14 cellular contexts compared by ENCODE assay signal in the genomic region with DNA sequence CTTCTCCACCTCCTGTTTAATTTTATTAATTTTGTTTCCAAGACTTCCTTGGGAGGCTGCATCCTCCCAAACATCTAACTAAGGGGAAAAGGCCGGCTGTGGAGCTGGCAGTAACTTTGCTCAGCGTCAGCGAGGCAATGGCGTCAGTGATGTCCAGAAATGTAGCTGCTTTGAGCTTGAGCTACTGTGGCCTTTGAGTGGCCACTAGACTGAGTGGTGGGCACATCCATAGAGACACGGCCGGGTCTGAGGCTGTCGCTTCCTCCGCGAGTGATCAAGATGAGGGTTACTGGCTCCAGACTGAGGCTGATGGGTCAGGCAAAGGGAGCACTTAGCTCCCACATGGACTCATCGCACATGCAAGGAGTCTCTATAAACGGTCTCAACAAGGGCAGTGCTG.
DNase-seq lines count a peak whose midpoint lies in the region; ATAC-seq and TF ChIP-seq lines count a peak whose summit lies in the region.
"Had no signal": no experiment of that assay in that cellular context is flagged by ENCODE, and none has a peak within 500 bp of the region (broad histone marks: within the 10 kb centered on the region; RNA-seq: fewer than 3 reads in every experiment).

No MANE protein-coding gene starts in this region.

- dilution Hi-C loops in mammary epithelial cell (cut with HindIII; ENCODE audit: low sequenced_read_pairs): no loop called here

- H3K9me3 Mint-ChIP-seq in GM23338: no peaks in the 10 kb centered on the region
- H3K9me3 Mint-ChIP-seq: CD4-positive, CD25-positive, alpha-beta regulatory T cell; CD8-positive, alpha-beta memory T cell had no signal

- H3K9me3 ChIP-seq in HUES48 (ENCODE audit: control insufficient read depth, insufficient read depth, low read length): no peaks in the 10 kb centered on the region
- no peaks in the 10 kb centered on the region for H3K9me3 ChIP-seq in WERI-Rb-1 (ENCODE audit: severe bottlenecking)
- H3K9me3 ChIP-seq in mammary epithelial cell (replicated peaks; ENCODE audit: insufficient read depth, low read length): no peaks in the 10 kb centered on the region
- H3K9me3 ChIP-seq: BE2C had no signal

- ATAC-seq in GM23338 (no peak), sciatic nerve (no peak)

- H3K4me3 ChIP-seq in GM23338 (no peak overlapping the region), HUES48 (ENCODE audit: low read depth, low read length) (no peak overlapping the region), WERI-Rb-1 (ENCODE audit: low read depth, low read length) (no peak overlapping the region), mammary epithelial cell (replicated peaks in 1 of 3; ENCODE audit: insufficient read depth in 1 of 3, low read depth in 2 of 3, low read length in 3 of 3) (no peak overlapping the region)
- H3K4me3 ChIP-seq: GM23248 had no signal

- H3K4me1 ChIP-seq in GM23338 (ENCODE audit: insufficient read depth) (peaks cover 45% of the 10 kb centered on the region), HUES48 (ENCODE audit: control insufficient read depth, insufficient read depth, low read length) (peaks cover 33% of the 10 kb centered on the region), mammary epithelial cell (ENCODE audit: insufficient read depth, low read length) (no peaks in the 10 kb centered on the region)
- H3K4me1 ChIP-seq: BE2C had no signal

- H3K27ac Mint-ChIP-seq in GM23338: no peak overlapping the region
- H3K27ac Mint-ChIP-seq: CD4-positive, CD25-positive, alpha-beta regulatory T cell; CD8-positive, alpha-beta memory T cell had no signal

- H3K9ac ChIP-seq in HUES48 (ENCODE audit: low read depth, low read length) (no peak overlapping the region), mammary epithelial cell (ENCODE audit: insufficient read depth, low read length) (no peak overlapping the region)
- H3K9ac ChIP-seq: GM23248 had no signal

- TF ChIP-seq CTCF in GM23338 (conservative IDR thresholded peaks at IDR 0.05; ENCODE audit: low read depth in 2 of 2): no peak
- no peak for TF ChIP-seq CTCF in WERI-Rb-1 (IDR thresholded peaks at IDR 0.05; ENCODE audit: low read depth, low read length)
- no peak for TF ChIP-seq CTCF in mammary epithelial cell (conservative IDR thresholded peaks at IDR 0.05 in 1 of 2, IDR thresholded peaks at IDR 0.05 in 1 of 2; ENCODE audit: extremely low read depth in 1 of 2, insufficient read depth in 1 of 2, low read depth in 1 of 2, low read length in 2 of 2)

- CTCF ChIA-PET in mammary epithelial cell (lab: Charles Lee; ENCODE audit: low non-redundant PET): no interaction called here

- H3K27me3 ChIP-seq in GM23338 (ENCODE audit: insufficient read depth) (no peaks in the 10 kb centered on the region), HUES48 (ENCODE audit: control insufficient read depth, insufficient read depth, low read length) (peaks cover 3% of the 10 kb centered on the region), WERI-Rb-1 (ENCODE audit: insufficient read depth, low read depth, severe bottlenecking) (no peaks in the 10 kb centered on the region), mammary epithelial cell (ENCODE audit: insufficient read depth, low read length) (no peaks in the 10 kb centered on the region)
- H3K27me3 ChIP-seq: BE2C had no signal

- in situ Hi-C loops in mammary epithelial cell (cut with MboI; ENCODE audit: low sequenced_read_pairs in 2 of 2): no loop called here

- H3K27ac ChIP-seq in GM23338 (ENCODE audit: low read depth) (no peak overlapping the region), HUES48 (ENCODE audit: low read depth, low read length) (peak overlapping the region; percentile 33), WERI-Rb-1 (no peak overlapping the region), mammary epithelial cell (ENCODE audit: insufficient read depth, low read depth, low read length) (no peak overlapping the region)
- H3K27ac ChIP-seq: GM23248 had no signal

- H3K9me2 ChIP-seq in GM23338 (ENCODE audit: insufficient read depth): no peaks in the 10 kb centered on the region

- no peaks in the 10 kb centered on the region; the same call in 1 of the 2 replicates for H3F3A ChIP-seq in GM23338 (replicated peaks; ENCODE audit: low read depth)

- no peak overlapping the region for H2AFZ ChIP-seq in GM23338
- no peak overlapping the region for H2AFZ ChIP-seq in mammary epithelial cell (ENCODE audit: low read depth, low read length)
- H2AFZ ChIP-seq: GM23248 had no signal

- no peak for DNase-seq in GM23338 (ENCODE audit: low spot score)
- DNase-seq in mesenteric fat pad (ENCODE audit: low spot score): peak; percentile 33
- DNase-seq in sciatic nerve (ENCODE audit: low spot score): peak; percentile 41
- DNase-seq in activated CD4-positive, alpha-beta T cell treated with anti-CD3 and anti-CD28 coated beads for 4 hours: no peak
- DNase-seq in WERI-Rb-1: no peak
- no peak for DNase-seq in mammary epithelial cell
- DNase-seq: ACHN; BE2C; C1 segment of cervical spinal cord; CD4-positive, CD25-positive, alpha-beta regulatory T cell; CD8-positive, alpha-beta memory T cell; COR-L47; GM23248 had no signal

- peak overlapping the region; percentile 23 for H3K4me2 ChIP-seq in GM23338
- no peak overlapping the region for H3K4me2 ChIP-seq in mammary epithelial cell (ENCODE audit: insufficient read depth, low read depth, low read length)

- peaks cover 68% of the 10 kb centered on the region for H3K4me1 Mint-ChIP-seq in GM23338
- H3K4me1 Mint-ChIP-seq: CD4-positive, CD25-positive, alpha-beta regulatory T cell; CD8-positive, alpha-beta memory T cell had no signal

- WGBS in mammary epithelial cell (ENCODE audit: low coverage, missing lambda C conversion rate): 92% methylated on average over 10 of the region's 11 CpGs

- intact Hi-C loops in sciatic nerve (cut with DNase I): loop anchor here (5.0 kb wide), 1 partner anchor 636 kb away; no protein-coding TSS in a partner anchor
- intact Hi-C loops in mammary epithelial cell (cut with micrococcal nuclease): no loop called here

- H3K36me3 ChIP-seq in GM23338 (ENCODE audit: insufficient read depth) (no peaks in the 10 kb centered on the region), HUES48 (ENCODE audit: control insufficient read depth, insufficient read depth, low read length) (no peaks in the 10 kb centered on the region), WERI-Rb-1 (no peaks in the 10 kb centered on the region), mammary epithelial cell (ENCODE audit: insufficient read depth, low read length) (no peaks in the 10 kb centered on the region)
- H3K36me3 ChIP-seq: BE2C had no signal

- no peak overlapping the region for H3K4me3 Mint-ChIP-seq in GM23338
- H3K4me3 Mint-ChIP-seq: CD4-positive, CD25-positive, alpha-beta regulatory T cell; CD8-positive, alpha-beta memory T cell had no signal

- H3K79me2 ChIP-seq in GM23338 (replicated peaks; ENCODE audit: insufficient read depth) (no peaks in the 10 kb centered on the region), mammary epithelial cell (ENCODE audit: insufficient read depth, low read length) (no peaks in the 10 kb centered on the region)

- peaks cover 40% of the 10 kb centered on the region for H3K27me3 Mint-ChIP-seq in GM23338 (ENCODE audit: insufficient read depth, low read depth, poor library complexity)
- H3K27me3 Mint-ChIP-seq: CD4-positive, CD25-positive, alpha-beta regulatory T cell had no signal

- no peaks in the 10 kb centered on the region for H3K36me3 Mint-ChIP-seq in GM23338 (ENCODE audit: low read depth)
- H3K36me3 Mint-ChIP-seq: CD4-positive, CD25-positive, alpha-beta regulatory T cell; CD8-positive, alpha-beta memory T cell had no signal

- BruUV-seq in mammary epithelial cell (replicated peaks; lab: Mats Ljungman, UMichigan): no TSS peak

- no peaks in the 10 kb centered on the region for H4K20me1 ChIP-seq in GM23338 (replicated peaks; ENCODE audit: insufficient read depth)
- H4K20me1 ChIP-seq in mammary epithelial cell (ENCODE audit: insufficient read depth, low read length): no peaks in the 10 kb centered on the region

TF ChIP-seq in GM23338, 12 proteins besides CTCF, POLR2A, EP300 and RAD21:
- TF ChIP-seq JUNB (IDR thresholded peaks at IDR 0.05; ENCODE audit: unreplicated experiment) (no peak), STAT1 (IDR thresholded peaks at IDR 0.05; ENCODE audit: unreplicated experiment) (no peak), ZNF114 (CRISPR knock-in tag; IDR thresholded peaks at IDR 0.05) (no peak)
TF ChIP-seq in GM23338: peak in this region for 0.

Comparison
In these comparisons a context has a peak if more than half of its experiments do, and no peak if none do; other contexts are left out.
1. DNase-seq: peak in mesenteric fat pad (single experiment) and sciatic nerve (single experiment); none in GM23338 (single experiment), activated CD4-positive, alpha-beta T cell treated with anti-CD3 and anti-CD28 coated beads for 4 hours (0 of 2), WERI-Rb-1 (single experiment) and mammary epithelial cell (single experiment).